Comparison of ENCODE assay signal across 8 cellular contexts in genomic region chr16:10509534-10510025, GRCh38.
A peak's percentile ranks its signal among the peaks of the same experiment; 100 is the strongest.
DNase-seq lines count a peak whose midpoint lies in the region; ATAC-seq and TF ChIP-seq lines count a peak whose summit lies in the region.

No MANE protein-coding gene starts in this region.

- TF ChIP-seq CTCF in AG09309 (IDR thresholded peaks at IDR 0.05; ENCODE audit: control insufficient read depth, insufficient read depth, low read depth, low read length, missing control alignments), result peak; percentile 79

- DNase-seq in AG09309 (ENCODE audit: low read depth), result peak; percentile 62
- peak; percentile 11 to 74 for DNase-seq in NCI-H446 (lab: John Stamatoyannopoulos, UW)
- peak; percentile 39 for DNase-seq in activated CD4-positive, alpha-beta T cell treated with anti-CD3 and anti-CD28 coated beads for 1 hour
- peak; percentile 85 for DNase-seq in cerebellum (ENCODE audit: low spot score)
- DNase-seq in left kidney (ENCODE audit: low read depth, low spot score), result peak; percentile 93
- peak in 2 of 3 donors; percentile 36 to 38 for DNase-seq in stimulated activated CD4-positive, alpha-beta T cell treated with anti-CD3 and anti-CD28 coated beads, TNF-alpha, amount 100 ng/mL, for 1 hour (ENCODE audit: low read depth in 3 of 3, low spot score in 1 of 3)

- ATAC-seq in GM18907 (IDR thresholded peaks at IDR 0.05; ENCODE audit: unreplicated experiment) (peak; percentile 90), HG03280 (IDR thresholded peaks at IDR 0.05; ENCODE audit: unreplicated experiment) (peak; percentile 81)

- no peak overlapping the region for H3K4me3 ChIP-seq in AG09309 (ENCODE audit: control insufficient read depth, low read depth, low read length)

Comparison
In these comparisons a context has a peak if more than half of its experiments do, and no peak if none do; other contexts are left out.
1. DNase-seq: peak in every context shown above with its lines; median percentile 93 in left kidney; 85 in cerebellum; 62 in AG09309; 42 in NCI-H446; 39 in activated CD4-positive, alpha-beta T cell treated with anti-CD3 and anti-CD28 coated beads for 1 hour; 37 in stimulated activated CD4-positive, alpha-beta T cell treated with anti-CD3 and anti-CD28 coated beads, TNF-alpha, amount 100 ng/mL, for 1 hour.